ENCODE assay signal across 26 cellular contexts in genomic region chr9:37370282-37370681, GRCh38. TPM values are rescaled to one million over a fixed set of nuclear protein-coding genes. Genes with fewer than 3 reads are reported as not detected.
DNase-seq lines count a peak whose midpoint lies in the region; ATAC-seq and TF ChIP-seq lines count a peak whose summit lies in the region.
"Had no signal": no experiment of that assay in that cellular context is flagged by ENCODE, and none has a peak within 500 bp of the region (broad histone marks: within the 10 kb centered on the region; RNA-seq: fewer than 3 reads in every experiment).

No MANE protein-coding gene starts in this region.

- H3K36me3 Mint-ChIP-seq in memory B cell (no peaks in the 10 kb centered on the region), nephron progenitor cell (ENCODE audit: low read depth) (no peaks in the 10 kb centered on the region)

- H3K9me3 Mint-ChIP-seq in memory B cell (no peaks in the 10 kb centered on the region), nephron progenitor cell (no peaks in the 10 kb centered on the region)
- H3K9me3 Mint-ChIP-seq: CD4-positive, alpha-beta memory T cell had no signal

- H3K27ac Mint-ChIP-seq in memory B cell (peak overlapping the region; percentile 84), nephron progenitor cell (no peak overlapping the region)
- H3K27ac Mint-ChIP-seq: CD4-positive, alpha-beta memory T cell had no signal

- H3K9me3 ChIP-seq in BLaER1 (peaks cover 9% of the 10 kb centered on the region; the same call in 1 of the 2 replicates), OCI-LY3 (ENCODE audit: insufficient read depth, low read length) (peaks cover 6% of the 10 kb centered on the region; the same call in 1 of the 2 replicates)
- H3K9me3 ChIP-seq: A549, HAP-1, SJCRH30 had no signal

- H3K36me3 ChIP-seq in BLaER1 (no peaks in the 10 kb centered on the region; the same call in 1 of the 2 replicates), OCI-LY3 (replicated peaks; ENCODE audit: low read depth, low read length) (peaks cover 13% of the 10 kb centered on the region)
- H3K36me3 ChIP-seq: HAP-1, SJCRH30 had no signal

- TF ChIP-seq CTCF in GM12865 (IDR thresholded peaks at IDR 0.05; ENCODE audit: insufficient read depth, low read depth, low read length, missing control alignments) (no peak), OCI-LY3 (IDR thresholded peaks at IDR 0.05; ENCODE audit: low read depth, low read length) (no peak), nephron progenitor cell (IDR thresholded peaks at IDR 0.05) (no peak)

- H3K4me3 Mint-ChIP-seq in memory B cell = peak overlapping the region; percentile 70
- H3K4me3 Mint-ChIP-seq in nephron progenitor cell = no peak overlapping the region
- H3K4me3 Mint-ChIP-seq: CD4-positive, alpha-beta memory T cell had no signal

- H3K27me3 Mint-ChIP-seq in memory B cell (no peaks in the 10 kb centered on the region), nephron progenitor cell (ENCODE audit: low read depth, poor library complexity) (peaks cover 8% of the 10 kb centered on the region)

- H3K4me2 ChIP-seq in BLaER1 = peak overlapping the region; percentile 94
- H3K4me2 ChIP-seq in OCI-LY3 (ENCODE audit: low read length) = peak overlapping the region; percentile 72
- H3K4me2 ChIP-seq: A549 had no signal

- peak overlapping the region; percentile 42; the same call in 1 of the 2 replicates for H3K9ac ChIP-seq in BLaER1
- peak overlapping the region; percentile 87 for H3K9ac ChIP-seq in OCI-LY3 (ENCODE audit: low read length)
- H3K9ac ChIP-seq: GM23248 had no signal

- ATAC-seq in memory B cell (ENCODE audit: low read depth) = no peak
- no peak for ATAC-seq in GM21737 (IDR thresholded peaks at IDR 0.05; ENCODE audit: unreplicated experiment)
- no peak for ATAC-seq in left lobe of liver

- H3K4me1 Mint-ChIP-seq in memory B cell (peaks cover 50% of the 10 kb centered on the region), nephron progenitor cell (peaks cover 6% of the 10 kb centered on the region)
- H3K4me1 Mint-ChIP-seq: CD4-positive, alpha-beta memory T cell had no signal

- DNase-seq in GM12865 (ENCODE audit: low read depth) = no peak
- no peak for DNase-seq in memory B cell (ENCODE audit: low spot score in 2 of 2)
- DNase-seq in pons (ENCODE audit: low spot score) = no peak
- DNase-seq in nephron progenitor cell = no peak
- no peak for DNase-seq in left lobe of liver (ENCODE audit: low spot score)
- DNase-seq: Calu3; CD4-positive, alpha-beta memory T cell; DMS153; GDM1; GM23248; KBM-7; NCI-H1105 treated with DMSO at 0.1 percent for 48 hours; NCI-H2029 treated with DMSO at 0.1 percent for 48 hours; NCI-H2171; NCI-H345; NCI-H524; NCI-H774; NK-92 treated with Interleukin-12 subunit alpha and Interleukin-12 subunit beta, amount 100 ng/mL, for 24 hours; OCI-M1; SJCRH30 had no signal

- H3K27ac ChIP-seq in BLaER1 = peak overlapping the region; percentile 84
- H3K27ac ChIP-seq in OCI-LY3 (ENCODE audit: low read length) = peak overlapping the region; percentile 96
- H3K27ac ChIP-seq: A549, GM23248, HL-60, SJCRH30 had no signal

- H4K20me1 ChIP-seq in BLaER1 (peaks cover 28% of the 10 kb centered on the region), OCI-LY3 (ENCODE audit: insufficient read depth, low read length) (no peaks in the 10 kb centered on the region)

- H3K79me2 ChIP-seq in OCI-LY3 (ENCODE audit: low read length) = peaks cover 14% of the 10 kb centered on the region

- H3K4me3 ChIP-seq in BLaER1 (peak overlapping the region; percentile 32; the same call in 1 of the 2 replicates), GM12865 (ENCODE audit: low read depth, low read length) (peak overlapping the region; percentile 60), OCI-LY3 (ENCODE audit: low read length) (peak overlapping the region; percentile 67; the same call in 1 of the 2 replicates)
- H3K4me3 ChIP-seq: A549, GM23248, HAP-1, SJCRH30 had no signal

- H2AFZ ChIP-seq in OCI-LY3 (ENCODE audit: low read depth, low read length) = no peak overlapping the region
- H2AFZ ChIP-seq: GM23248 had no signal

- H3K27me3 ChIP-seq in BLaER1 = no peaks in the 10 kb centered on the region
- H3K27me3 ChIP-seq in OCI-LY3 (ENCODE audit: low read depth, low read length) = no peaks in the 10 kb centered on the region
- H3K27me3 ChIP-seq: SJCRH30 had no signal

- peaks cover 81% of the 10 kb centered on the region for H3K4me1 ChIP-seq in BLaER1
- H3K4me1 ChIP-seq in OCI-LY3 (ENCODE audit: low read length) = peaks cover 87% of the 10 kb centered on the region
- H3K4me1 ChIP-seq: A549, HAP-1, SJCRH30 had no signal

RNA-seq across cellular contexts. Expression of gene GRHPR, which starts 52.2 kb away (rescaled TPM):
- 406 TPM for total RNA-seq in left lobe of liver
